36 cellular contexts compared by ENCODE assay signal in the genomic region with DNA sequence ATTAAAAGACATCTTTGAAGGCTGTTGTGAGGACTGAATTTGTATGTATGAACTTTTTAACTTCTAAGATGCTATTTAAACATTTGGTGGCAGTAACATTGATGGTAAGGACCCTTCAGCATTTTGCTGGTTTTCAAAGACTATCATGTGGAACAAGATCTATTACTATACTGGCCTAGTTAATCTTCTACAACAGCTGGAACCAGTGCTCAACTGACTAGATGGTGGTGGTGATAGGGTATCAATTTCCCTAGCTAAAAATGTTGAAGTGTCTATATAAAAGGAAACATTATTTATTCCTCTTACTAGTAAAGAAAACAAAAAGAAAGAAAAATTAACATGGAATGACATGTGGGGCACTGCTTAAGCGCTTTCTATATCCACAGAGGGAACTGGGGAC.
"Had no signal": no experiment of that assay in that cellular context is flagged by ENCODE, and none has a peak within 500 bp of the region (broad histone marks: within the 10 kb centered on the region; RNA-seq: fewer than 3 reads in every experiment).

No MANE protein-coding gene starts in this region.

- H3K4me3 Mint-ChIP-seq: activated CD4-positive, alpha-beta T cell treated with anti-CD3 and anti-CD28 coated beads, Interleukin-2, amount 10 ng/mL, durations not matched to agents 24 days and 14 days; activated CD8-positive, alpha-beta T cell treated with anti-CD3 and anti-CD28 coated beads for 36 hours; activated naive CD4-positive, alpha-beta T cell treated with anti-CD3 and anti-CD28 coated beads for 36 hours; activated T-helper 1 cell treated with anti-CD3 and anti-CD28 coated beads, Interleukin-12 subunit alpha, Interleukin-12 subunit beta, Interleukin-2, Interleukin-4 antibody, amounts not matched to agents 30 ng/mL and 10 ng/mL and 1 ng/mL, durations not matched to agents 14 hours and 24 hours and 36 hours; brain; T-cell; T-helper 17 cell had no signal

- DNase-seq: activated CD4-positive, alpha-beta T cell treated with anti-CD3 and anti-CD28 coated beads, Interleukin-2, amount 10 ng/mL, durations not matched to agents 24 days and 14 days; activated CD4-positive, alpha-beta T cell treated with anti-CD3 and anti-CD28 coated beads, Interleukin-2, amount 50 U/mL, for 4 hours; activated CD8-positive, alpha-beta T cell treated with anti-CD3 and anti-CD28 coated beads for 36 hours; activated gamma-delta T cell treated with Interleukin-2 at 50 U/mL for 16 hours; activated naive CD4-positive, alpha-beta T cell treated with anti-CD3 and anti-CD28 coated beads for 36 hours; activated T-cell treated with anti-CD3 and anti-CD28 coated beads, Interleukin-2, amount 50 U/mL, for 1 hour; adrenal gland; caudate nucleus; IMR-90; KBM-7; MM.1S; NCI-H1092 treated with DMSO at 0.1 percent for 48 hours; NCI-H1417; NCI-H146; NCI-H187; NCI-H2029 treated with DMSO at 0.1 percent for 48 hours; NCI-H2107; NCI-H2171; NCI-H510A; NCI-H69; NK-92 treated with Interleukin-12 subunit alpha and Interleukin-12 subunit beta, amount 100 ng/mL, for 24 hours; PC-3; Peyer's patch; SIG-M5; T-cell; T-helper 17 cell; T-helper 9 cell had no signal

- H3K27me3 ChIP-seq: adrenal gland, Peyer's patch had no signal

- H3K27ac Mint-ChIP-seq: activated CD4-positive, alpha-beta T cell treated with anti-CD3 and anti-CD28 coated beads, Interleukin-2, amount 10 ng/mL, durations not matched to agents 24 days and 14 days; activated CD8-positive, alpha-beta T cell treated with anti-CD3 and anti-CD28 coated beads for 36 hours; activated naive CD4-positive, alpha-beta T cell treated with anti-CD3 and anti-CD28 coated beads for 36 hours; activated naive CD4-positive, alpha-beta T cell treated with anti-CD3 and anti-CD28 coated beads, Interleukin-2, amount 50 U/mL, for 72 hours; activated T-helper 1 cell treated with anti-CD3 and anti-CD28 coated beads, Interleukin-12 subunit alpha, Interleukin-12 subunit beta, Interleukin-2, Interleukin-4 antibody, amounts not matched to agents 30 ng/mL and 10 ng/mL and 1 ng/mL, durations not matched to agents 14 hours and 24 hours and 36 hours; brain; T-cell; T-helper 17 cell had no signal

- H3K36me3 ChIP-seq: adrenal gland, Peyer's patch had no signal

- H3K9me3 ChIP-seq: Peyer's patch had no signal

- H3K4me3 ChIP-seq: adrenal gland, Peyer's patch had no signal

- ATAC-seq: activated CD8-positive, alpha-beta T cell treated with anti-CD3 and anti-CD28 coated beads for 36 hours; activated naive CD4-positive, alpha-beta T cell treated with anti-CD3 and anti-CD28 coated beads, Interleukin-2, amount 50 U/mL, for 72 hours; PC-3; Right ventricle myocardium inferior; SK-N-SH treated with all-trans-retinoic acid at 6 μM for 48 hours; T-cell; T-helper 17 cell had no signal

- H3K27ac ChIP-seq: adrenal gland, Peyer's patch, RWPE1, VCaP had no signal

- FAIRE-seq: bronchial epithelial cell, colon had no signal

- H3K9me3 Mint-ChIP-seq: activated CD4-positive, alpha-beta T cell treated with anti-CD3 and anti-CD28 coated beads, Interleukin-2, amount 10 ng/mL, durations not matched to agents 24 days and 14 days had no signal

- H3K4me1 Mint-ChIP-seq: activated CD4-positive, alpha-beta T cell treated with anti-CD3 and anti-CD28 coated beads, Interleukin-2, amount 10 ng/mL, durations not matched to agents 24 days and 14 days; T-cell; T-helper 17 cell had no signal

- H3K27me3 Mint-ChIP-seq: activated CD4-positive, alpha-beta T cell treated with anti-CD3 and anti-CD28 coated beads, Interleukin-2, amount 10 ng/mL, durations not matched to agents 24 days and 14 days; activated CD8-positive, alpha-beta T cell treated with anti-CD3 and anti-CD28 coated beads for 36 hours; brain; T-cell; T-helper 17 cell had no signal
